9 cellular contexts compared by ENCODE assay signal in the genomic region with DNA sequence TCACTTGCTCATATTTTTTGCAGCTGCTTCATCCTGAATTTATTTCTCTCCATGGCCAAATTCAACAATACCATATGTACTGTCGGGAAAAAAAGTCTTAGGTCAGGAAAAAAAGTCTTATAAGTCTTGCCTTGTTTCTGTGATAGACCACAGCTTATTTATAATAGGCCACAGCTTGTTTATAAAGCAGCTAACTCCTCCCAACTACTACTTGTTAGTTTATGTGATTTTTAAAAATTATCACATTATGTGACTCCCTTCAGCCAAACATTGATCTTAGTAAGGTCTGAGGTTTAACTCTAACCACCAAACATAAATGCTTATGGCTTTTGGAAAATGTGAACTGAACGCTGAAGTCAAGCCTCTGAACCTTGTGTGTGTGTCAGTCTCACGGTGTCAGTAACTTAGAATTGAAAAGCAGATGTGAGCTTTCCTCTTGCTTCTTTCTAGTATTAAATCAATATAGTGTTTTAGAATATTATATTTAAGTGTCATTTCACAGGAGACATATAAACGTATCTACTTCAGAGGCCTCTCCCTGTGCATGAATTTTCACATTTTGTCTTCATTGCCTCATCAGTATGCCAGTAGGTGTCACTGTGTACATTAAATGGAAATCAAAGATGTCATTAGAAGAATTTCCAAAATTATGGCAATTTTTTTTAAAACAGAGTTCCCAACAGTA. TPM values are rescaled to one million over a fixed set of nuclear protein-coding genes. Genes with fewer than 3 reads are reported as not detected.
A peak's percentile ranks its signal among the peaks of the same experiment; 100 is the strongest.
DNase-seq lines count a peak whose midpoint lies in the region; ATAC-seq, FAIRE-seq and TF ChIP-seq lines count a peak whose summit lies in the region.
"Had no signal": no experiment of that assay in that cellular context is flagged by ENCODE, and none has a peak within 500 bp of the region (broad histone marks: within the 10 kb centered on the region; RNA-seq: fewer than 3 reads in every experiment).

No MANE protein-coding gene starts in this region.

- H3K27me3 ChIP-seq in SK-N-SH (ENCODE audit: insufficient read depth), result no peaks in the 10 kb centered on the region

- TF ChIP-seq RAD21 in SK-N-SH (IDR thresholded peaks at IDR 0.05; ENCODE audit: low read length), result peak; percentile 77

- WGBS in SK-N-SH (ENCODE audit: low lambda C conversion rate), result 75% methylated on average over 4 of the region's 4 CpGs

- no peaks in the 10 kb centered on the region for H3K27me3 Mint-ChIP-seq in glutamatergic neuron (ENCODE audit: unreplicated experiment)

- TF ChIP-seq EP300 in SK-N-SH (IDR thresholded peaks at IDR 0.05; ENCODE audit: borderline replicate concordance in 1 of 2, low read depth in 1 of 2, low read length in 1 of 2), result no peak

- H3K9me3 ChIP-seq in SK-N-SH, result no peaks in the 10 kb centered on the region

- CTCF ChIA-PET in SK-N-SH (lab: Yijun Ruan, JAX), result interaction anchor here (0.6 to 2.9 kb wide), 32 partner anchors 8 to 651 kb away, joined by 3 to 11 read pairs (median 3); a partner anchor contains a TSS

- H3K4me1 Mint-ChIP-seq in glutamatergic neuron (ENCODE audit: low read depth, unreplicated experiment), result no peaks in the 10 kb centered on the region

- H3K4me3 Mint-ChIP-seq in glutamatergic neuron (ENCODE audit: unreplicated experiment), result no peak overlapping the region
- H3K4me3 Mint-ChIP-seq: T-helper 2 cell treated with Interferon-gamma antibody and Interleukin-4, amounts not matched to agents 5 μg/mL and 100 μg/mL, for 36 hours had no signal

- POLR2A ChIA-PET in SK-N-SH (lab: Yijun Ruan, JAX), result no interaction called here

- no peak overlapping the region for H3K27ac Mint-ChIP-seq in glutamatergic neuron (ENCODE audit: unreplicated experiment)
- H3K27ac Mint-ChIP-seq: T-helper 2 cell treated with Interferon-gamma antibody and Interleukin-4, amounts not matched to agents 5 μg/mL and 100 μg/mL, for 36 hours had no signal

- no peaks in the 10 kb centered on the region for H3K36me3 Mint-ChIP-seq in glutamatergic neuron (ENCODE audit: unreplicated experiment)

- H3K9ac ChIP-seq in SK-N-SH, result no peak overlapping the region

- ATAC-seq in left colon (no peak), HG02973 (IDR thresholded peaks at IDR 0.05; ENCODE audit: unreplicated experiment) (no peak)

- DNase-seq in GM18507 (ENCODE audit: extremely low spot score, insufficient read length, low read depth) (no peak), SK-N-SH (no peak), glutamatergic neuron (no peak), left colon (no peak), HuH-7 (ENCODE audit: low spot score) (no peak), ecto neural progenitor cell (ENCODE audit: low spot score) (no peak)

- H3K27ac ChIP-seq in SK-N-SH (ENCODE audit: low read depth in 2 of 2, low read length in 1 of 2), result no peak overlapping the region

- H4K20me1 ChIP-seq in SK-N-SH (ENCODE audit: insufficient read depth), result no peaks in the 10 kb centered on the region

- peak; percentile 83 for TF ChIP-seq CTCF in SK-N-SH (IDR thresholded peaks at IDR 0.05)
- TF ChIP-seq CTCF in glutamatergic neuron (IDR thresholded peaks at IDR 0.05; ENCODE audit: partially characterized antibody, unreplicated experiment), result peak; percentile 64

- H3K4me1 ChIP-seq in SK-N-SH (ENCODE audit: control insufficient read depth in 1 of 2, insufficient read depth in 2 of 2, low read depth in 1 of 2, low read length in 1 of 2), result peaks cover 0 to 6% of the 10 kb centered on the region in 2 experiments; a peak in 1 of 4 replicates

- intact Hi-C loops in left colon (cut with DNase I, micrococcal nuclease), result loop anchor here in 1 of 2 donors (10.0 kb wide), 1 partner anchor 448 kb away; no protein-coding TSS in a partner anchor

- H3K9me2 ChIP-seq in SK-N-SH, result no peaks in the 10 kb centered on the region

- peak overlapping the region in 1 of 2 experiments; percentile 49; a peak in 1 of 4 replicates for H3K4me3 ChIP-seq in SK-N-SH (ENCODE audit: low read depth in 2 of 2, low read length in 1 of 2)

- H3K36me3 ChIP-seq in SK-N-SH (replicated peaks in 1 of 2; ENCODE audit: control insufficient read depth in 1 of 2, insufficient read depth in 2 of 2, low read length in 1 of 2), result no peaks in the 10 kb centered on the region

- peaks cover 16% of the 10 kb centered on the region; the same call in 1 of the 2 replicates for H3K79me2 ChIP-seq in SK-N-SH (ENCODE audit: insufficient read depth)

- no peaks in the 10 kb centered on the region for H3K9me3 Mint-ChIP-seq in glutamatergic neuron (ENCODE audit: unreplicated experiment)
- H3K9me3 Mint-ChIP-seq: T-helper 2 cell treated with Interferon-gamma antibody and Interleukin-4, amounts not matched to agents 5 μg/mL and 100 μg/mL, for 36 hours had no signal

- H3F3A ChIP-seq in SK-N-SH (replicated peaks; ENCODE audit: insufficient read depth), result peaks cover 12% of the 10 kb centered on the region

- H2AFZ ChIP-seq in SK-N-SH (ENCODE audit: low read depth), result no peak overlapping the region

- peak; percentile 95 for FAIRE-seq in A204.1 (lab: Jason Lieb, UNC)
- peak; percentile 49 for FAIRE-seq in GM18507 (lab: Jason Lieb, UNC)

- no peak overlapping the region for H3K4me2 ChIP-seq in SK-N-SH

TF ChIP-seq in SK-N-SH, 30 proteins besides CTCF, POLR2A, EP300 and RAD21:
- TF ChIP-seq, protein P1, sequence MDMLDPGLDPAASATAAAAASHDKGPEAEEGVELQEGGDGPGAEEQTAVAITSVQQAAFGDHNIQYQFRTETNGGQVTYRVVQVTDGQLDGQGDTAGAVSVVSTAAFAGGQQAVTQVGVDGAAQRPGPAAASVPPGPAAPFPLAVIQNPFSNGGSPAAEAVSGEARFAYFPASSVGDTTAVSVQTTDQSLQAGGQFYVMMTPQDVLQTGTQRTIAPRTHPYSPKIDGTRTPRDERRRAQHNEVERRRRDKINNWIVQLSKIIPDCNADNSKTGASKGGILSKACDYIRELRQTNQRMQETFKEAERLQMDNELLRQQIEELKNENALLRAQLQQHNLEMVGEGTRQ (IDR thresholded peaks at IDR 0.05; ENCODE audit: borderline replicate concordance, low read depth, low read length), result no peak
- peak; percentile 43 for TF ChIP-seq SMC3 (IDR thresholded peaks at IDR 0.05; ENCODE audit: low read depth, low read length)

RNA-seq across cellular contexts. Expression of a gene that starts 51.3 kb away (rescaled TPM):
- 8.2 and 9.9 TPM in 2 replicates for polyA plus RNA-seq in SK-N-SH (2012; rRNA removed)
- 13.6 and 18.0 TPM in 2 replicates for polyA plus RNA-seq in SK-N-SH (2012; cell fraction: cytosol; rRNA removed)
- polyA plus RNA-seq in SK-N-SH (2012; cell fraction: nucleus; rRNA removed), result 7.9 and 13.1 TPM in 2 replicates
- total RNA-seq in glutamatergic neuron (ENCODE audit: unreplicated experiment), result 21.8 TPM
- 10 to 100 TPM; 20.8 to 21.7 TPM for total RNA-seq in left colon
